1 cellular context compared by ENCODE assay signal in the genomic region with DNA sequence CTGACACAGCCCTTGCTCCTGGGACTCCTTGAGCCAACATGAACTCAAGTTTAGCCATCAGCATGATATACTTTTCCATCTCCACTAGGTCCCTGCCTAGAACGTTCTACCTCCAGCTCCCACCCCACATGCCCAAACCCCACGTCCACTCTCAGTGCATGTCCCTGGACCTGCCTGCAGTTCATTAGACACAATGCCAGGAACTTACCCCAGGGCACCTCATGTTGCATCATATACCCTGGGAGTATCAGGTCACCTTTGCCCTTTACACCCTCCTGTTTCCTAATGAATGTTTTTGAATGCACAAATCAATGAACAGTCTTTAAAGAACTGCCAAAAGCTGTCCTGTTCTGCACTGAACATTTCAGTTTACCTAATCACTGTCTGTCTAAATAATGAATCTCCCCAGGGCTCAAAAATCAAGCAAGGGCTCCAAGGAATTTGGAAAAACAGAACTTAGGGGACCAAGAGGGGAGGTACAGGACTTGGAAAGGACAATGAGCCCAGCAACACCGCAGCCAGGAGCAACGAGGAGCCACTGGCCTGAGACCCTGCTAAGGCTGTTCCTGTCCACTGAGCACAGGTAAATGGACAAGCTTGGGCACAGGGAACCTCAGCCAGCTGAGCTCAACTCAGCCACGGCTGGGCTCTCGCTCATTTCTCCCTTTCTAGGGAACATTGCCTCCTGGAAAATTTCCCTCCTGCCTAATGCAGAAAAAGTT.
TF ChIP-seq lines count a peak whose summit lies in the region.

No MANE protein-coding gene starts in this region.

TF ChIP-seq in HepG2, 621 proteins besides CTCF, POLR2A, EP300 and RAD21 (continued from another document and continues in another):
- TF ChIP-seq, protein P1, sequence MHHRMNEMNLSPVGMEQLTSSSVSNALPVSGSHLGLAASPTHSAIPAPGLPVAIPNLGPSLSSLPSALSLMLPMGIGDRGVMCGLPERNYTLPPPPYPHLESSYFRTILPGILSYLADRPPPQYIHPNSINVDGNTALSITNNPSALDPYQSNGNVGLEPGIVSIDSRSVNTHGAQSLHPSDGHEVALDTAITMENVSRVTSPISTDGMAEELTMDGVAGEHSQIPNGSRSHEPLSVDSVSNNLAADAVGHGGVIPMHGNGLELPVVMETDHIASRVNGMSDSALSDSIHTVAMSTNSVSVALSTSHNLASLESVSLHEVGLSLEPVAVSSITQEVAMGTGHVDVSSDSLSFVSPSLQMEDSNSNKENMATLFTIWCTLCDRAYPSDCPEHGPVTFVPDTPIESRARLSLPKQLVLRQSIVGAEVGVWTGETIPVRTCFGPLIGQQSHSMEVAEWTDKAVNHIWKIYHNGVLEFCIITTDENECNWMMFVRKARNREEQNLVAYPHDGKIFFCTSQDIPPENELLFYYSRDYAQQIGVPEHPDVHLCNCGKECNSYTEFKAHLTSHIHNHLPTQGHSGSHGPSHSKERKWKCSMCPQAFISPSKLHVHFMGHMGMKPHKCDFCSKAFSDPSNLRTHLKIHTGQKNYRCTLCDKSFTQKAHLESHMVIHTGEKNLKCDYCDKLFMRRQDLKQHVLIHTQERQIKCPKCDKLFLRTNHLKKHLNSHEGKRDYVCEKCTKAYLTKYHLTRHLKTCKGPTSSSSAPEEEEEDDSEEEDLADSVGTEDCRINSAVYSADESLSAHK (CRISPR knock-in tag; IDR thresholded peaks at IDR 0.05; ENCODE audit: borderline replicate concordance): no peak
- TF ChIP-seq HMG20B (CRISPR knock-in tag; conservative IDR thresholded peaks at IDR 0.05): peak; percentile 90
- TF ChIP-seq, protein P2, sequence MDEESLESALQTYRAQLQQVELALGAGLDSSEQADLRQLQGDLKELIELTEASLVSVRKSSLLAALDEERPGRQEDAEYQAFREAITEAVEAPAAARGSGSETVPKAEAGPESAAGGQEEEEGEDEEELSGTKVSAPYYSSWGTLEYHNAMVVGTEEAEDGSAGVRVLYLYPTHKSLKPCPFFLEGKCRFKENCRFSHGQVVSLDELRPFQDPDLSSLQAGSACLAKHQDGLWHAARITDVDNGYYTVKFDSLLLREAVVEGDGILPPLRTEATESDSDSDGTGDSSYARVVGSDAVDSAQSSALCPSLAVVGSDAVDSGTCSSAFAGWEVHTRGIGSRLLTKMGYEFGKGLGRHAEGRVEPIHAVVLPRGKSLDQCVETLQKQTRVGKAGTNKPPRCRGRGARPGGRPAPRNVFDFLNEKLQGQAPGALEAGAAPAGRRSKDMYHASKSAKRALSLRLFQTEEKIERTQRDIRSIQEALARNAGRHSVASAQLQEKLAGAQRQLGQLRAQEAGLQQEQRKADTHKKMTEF (CRISPR knock-in tag; IDR thresholded peaks at IDR 0.05): peak; percentile 86
- TF ChIP-seq, protein P3, sequence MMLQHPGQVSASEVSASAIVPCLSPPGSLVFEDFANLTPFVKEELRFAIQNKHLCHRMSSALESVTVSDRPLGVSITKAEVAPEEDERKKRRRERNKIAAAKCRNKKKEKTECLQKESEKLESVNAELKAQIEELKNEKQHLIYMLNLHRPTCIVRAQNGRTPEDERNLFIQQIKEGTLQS (CRISPR knock-in tag; IDR thresholded peaks at IDR 0.05): peak; percentile 86
- TF ChIP-seq POGZ (CRISPR knock-in tag; IDR thresholded peaks at IDR 0.05): peak; percentile 57
- TF ChIP-seq NONO (IDR thresholded peaks at IDR 0.05): no peak
- peak; percentile 84; the same call in 1 of the 2 replicates for TF ChIP-seq NONO (CRISPR knock-in tag; conservative IDR thresholded peaks at IDR 0.05)
- TF ChIP-seq ZNF503 (CRISPR knock-in tag; IDR thresholded peaks at IDR 0.05): peak; percentile 52; the same call in 1 of the 2 replicates
- TF ChIP-seq CHD4 (IDR thresholded peaks at IDR 0.05; ENCODE audit: borderline replicate concordance, low read length): no peak
- 0 out of 2 replicates have a peak, but pooled peaks have one; percentile 15 for TF ChIP-seq PHF8 (CRISPR knock-in tag; IDR thresholded peaks at IDR 0.05)
- TF ChIP-seq YEATS2 (CRISPR knock-in tag; IDR thresholded peaks at IDR 0.05; ENCODE audit: borderline replicate concordance): 0 out of 2 replicates have a peak, but pooled peaks have one; percentile 13
- no peak for TF ChIP-seq PLSCR1 (CRISPR knock-in tag; IDR thresholded peaks at IDR 0.05; ENCODE audit: borderline replicate concordance)
- TF ChIP-seq GATA4 (IDR thresholded peaks at IDR 0.05; ENCODE audit: borderline replicate concordance, low read depth): peak; percentile 49; the same call in 1 of the 2 replicates
- TF ChIP-seq ZNF572 (CRISPR knock-in tag; IDR thresholded peaks at IDR 0.05): peak; percentile 64; the same call in 1 of the 2 replicates
- 0 out of 2 replicates have a peak, but pooled peaks have one; percentile 25 for TF ChIP-seq ZC3H13 (CRISPR knock-in tag; IDR thresholded peaks at IDR 0.05)
- no peak for TF ChIP-seq HES4 (CRISPR knock-in tag; IDR thresholded peaks at IDR 0.05; ENCODE audit: borderline replicate concordance)
- TF ChIP-seq CBFB (CRISPR knock-in tag; IDR thresholded peaks at IDR 0.05): no peak; the same call in 1 of the 2 replicates
- no peak for TF ChIP-seq KDM1A (CRISPR knock-in tag; IDR thresholded peaks at IDR 0.05)
- TF ChIP-seq SKI (IDR thresholded peaks at IDR 0.05; ENCODE audit: partially characterized antibody): peak; percentile 39
- peak; percentile 91 for TF ChIP-seq SMAD3 (CRISPR knock-in tag; IDR thresholded peaks at IDR 0.05)
- TF ChIP-seq MIER2 (CRISPR knock-in tag; IDR thresholded peaks at IDR 0.05): no peak
- peak; percentile 98 for TF ChIP-seq NR2F6 (IDR thresholded peaks at IDR 0.05)
- peak; percentile 97 for TF ChIP-seq NR2F6 (CRISPR knock-in tag; IDR thresholded peaks at IDR 0.05)
- TF ChIP-seq ATF1 (CRISPR knock-in tag; IDR thresholded peaks at IDR 0.05): 0 out of 2 replicates have a peak, but pooled peaks have one; percentile 50
- peak; percentile 74 for TF ChIP-seq PPARG (CRISPR knock-in tag; conservative IDR thresholded peaks at IDR 0.05)
- 0 out of 2 replicates have a peak, but pooled peaks have one; percentile 18 for TF ChIP-seq SMYD3 (CRISPR knock-in tag; IDR thresholded peaks at IDR 0.05)
- TF ChIP-seq ZNF761 (CRISPR knock-in tag; conservative IDR thresholded peaks at IDR 0.05): peak; percentile 73
- peak; percentile 31; the same call in 1 of the 2 replicates for TF ChIP-seq ZNF772 (CRISPR knock-in tag; IDR thresholded peaks at IDR 0.05)
- TF ChIP-seq ZBTB10 (CRISPR knock-in tag; IDR thresholded peaks at IDR 0.05; ENCODE audit: borderline replicate concordance): 0 out of 2 replicates have a peak, but pooled peaks have one; percentile 34
- peak; percentile 53; the same call in 1 of the 2 replicates for TF ChIP-seq ZFY (CRISPR knock-in tag; IDR thresholded peaks at IDR 0.05)
- peak; percentile 85 for TF ChIP-seq ZSCAN29 (CRISPR knock-in tag; conservative IDR thresholded peaks at IDR 0.05)
- TF ChIP-seq, protein P4, sequence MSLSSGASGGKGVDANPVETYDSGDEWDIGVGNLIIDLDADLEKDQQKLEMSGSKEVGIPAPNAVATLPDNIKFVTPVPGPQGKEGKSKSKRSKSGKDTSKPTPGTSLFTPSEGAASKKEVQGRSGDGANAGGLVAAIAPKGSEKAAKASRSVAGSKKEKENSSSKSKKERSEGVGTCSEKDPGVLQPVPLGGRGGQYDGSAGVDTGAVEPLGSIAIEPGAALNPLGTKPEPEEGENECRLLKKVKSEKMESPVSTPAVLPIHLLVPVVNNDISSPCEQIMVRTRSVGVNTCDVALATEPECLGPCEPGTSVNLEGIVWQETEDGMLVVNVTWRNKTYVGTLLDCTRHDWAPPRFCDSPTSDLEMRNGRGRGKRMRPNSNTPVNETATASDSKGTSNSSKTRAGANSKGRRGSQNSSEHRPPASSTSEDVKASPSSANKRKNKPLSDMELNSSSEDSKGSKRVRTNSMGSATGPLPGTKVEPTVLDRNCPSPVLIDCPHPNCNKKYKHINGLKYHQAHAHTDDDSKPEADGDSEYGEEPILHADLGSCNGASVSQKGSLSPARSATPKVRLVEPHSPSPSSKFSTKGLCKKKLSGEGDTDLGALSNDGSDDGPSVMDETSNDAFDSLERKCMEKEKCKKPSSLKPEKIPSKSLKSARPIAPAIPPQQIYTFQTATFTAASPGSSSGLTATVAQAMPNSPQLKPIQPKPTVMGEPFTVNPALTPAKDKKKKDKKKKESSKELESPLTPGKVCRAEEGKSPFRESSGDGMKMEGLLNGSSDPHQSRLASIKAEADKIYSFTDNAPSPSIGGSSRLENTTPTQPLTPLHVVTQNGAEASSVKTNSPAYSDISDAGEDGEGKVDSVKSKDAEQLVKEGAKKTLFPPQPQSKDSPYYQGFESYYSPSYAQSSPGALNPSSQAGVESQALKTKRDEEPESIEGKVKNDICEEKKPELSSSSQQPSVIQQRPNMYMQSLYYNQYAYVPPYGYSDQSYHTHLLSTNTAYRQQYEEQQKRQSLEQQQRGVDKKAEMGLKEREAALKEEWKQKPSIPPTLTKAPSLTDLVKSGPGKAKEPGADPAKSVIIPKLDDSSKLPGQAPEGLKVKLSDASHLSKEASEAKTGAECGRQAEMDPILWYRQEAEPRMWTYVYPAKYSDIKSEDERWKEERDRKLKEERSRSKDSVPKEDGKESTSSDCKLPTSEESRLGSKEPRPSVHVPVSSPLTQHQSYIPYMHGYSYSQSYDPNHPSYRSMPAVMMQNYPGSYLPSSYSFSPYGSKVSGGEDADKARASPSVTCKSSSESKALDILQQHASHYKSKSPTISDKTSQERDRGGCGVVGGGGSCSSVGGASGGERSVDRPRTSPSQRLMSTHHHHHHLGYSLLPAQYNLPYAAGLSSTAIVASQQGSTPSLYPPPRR (CRISPR knock-in tag; IDR thresholded peaks at IDR 0.05; ENCODE audit: borderline replicate concordance): peak; percentile 79; the same call in 1 of the 2 replicates
- TF ChIP-seq ZFP1 (CRISPR knock-in tag; IDR thresholded peaks at IDR 0.05): peak; percentile 49; the same call in 1 of the 2 replicates
- TF ChIP-seq FOXK1 (CRISPR knock-in tag; IDR thresholded peaks at IDR 0.05; ENCODE audit: borderline replicate concordance, low read depth): peak; percentile 71; the same call in 1 of the 2 replicates
- 0 out of 2 replicates have a peak, but pooled peaks have one; percentile 24 for TF ChIP-seq NFKBIZ (CRISPR knock-in tag; IDR thresholded peaks at IDR 0.05)
- peak; percentile 29; the same call in 1 of the 2 replicates for TF ChIP-seq ZNF362 (CRISPR knock-in tag; IDR thresholded peaks at IDR 0.05; ENCODE audit: borderline replicate concordance)
- TF ChIP-seq ZBTB8A (CRISPR knock-in tag; IDR thresholded peaks at IDR 0.05; ENCODE audit: borderline replicate concordance, low read depth): peak; percentile 64; the same call in 1 of the 2 replicates
- peak; percentile 68 for TF ChIP-seq ZMYM4 (CRISPR knock-in tag; IDR thresholded peaks at IDR 0.05)
- no peak for TF ChIP-seq SRF (IDR thresholded peaks at IDR 0.05; ENCODE audit: low read depth, low read length)
- no peak for TF ChIP-seq NFIB (CRISPR knock-in tag; IDR thresholded peaks at IDR 0.05; ENCODE audit: borderline replicate concordance)
